8 cellular contexts compared by ENCODE assay signal in genomic region chr6:5950448-5950847, GRCh38. TPM values are rescaled to one million over a fixed set of nuclear protein-coding genes. Genes with fewer than 3 reads are reported as not detected.
DNase-seq lines count a peak whose midpoint lies in the region; ATAC-seq and TF ChIP-seq lines count a peak whose summit lies in the region.

No MANE protein-coding gene starts in this region.

- H3K4me1 ChIP-seq in suprapubic skin, result no peaks in the 10 kb centered on the region

- no peak overlapping the region for H3K4me3 ChIP-seq in suprapubic skin

- WGBS in suprapubic skin, result 62% methylated on average over 5 of the region's 5 CpGs

- H3K27me3 ChIP-seq in suprapubic skin, result no peaks in the 10 kb centered on the region

- H3K27ac ChIP-seq in suprapubic skin, result no peak overlapping the region

- H3K36me3 ChIP-seq in suprapubic skin, result no peaks in the 10 kb centered on the region

- DNase-seq in stimulated activated CD4-positive, alpha-beta T cell treated with anti-CD3 and anti-CD28 coated beads, Interleukin-12 subunit alpha, Interleukin-12 subunit beta, amount 100 ng/mL, for 4 hours, result peak; percentile 7
- no peak for DNase-seq in stimulated activated CD4-positive, alpha-beta T cell treated with anti-CD3 and anti-CD28 coated beads, Interleukin-4, amount 100 ng/mL, for 24 hours
- DNase-seq in OCI-M1 (lab: John Stamatoyannopoulos, UW) (peak; percentile 51), glomerular endothelial cell (ENCODE audit: extremely low read depth, low read depth, low spot score) (peak; percentile 9), suprapubic skin (ENCODE audit: low spot score in 2 of 2) (no peak), cerebellar nuclear complex (lab: John Stamatoyannopoulos, UW) (no peak)
- no peak for DNase-seq in stimulated activated naive CD4-positive, alpha-beta T cell (lab: John Stamatoyannopoulos, UW)

- no peak for TF ChIP-seq POLR2A in suprapubic skin (IDR thresholded peaks at IDR 0.05)

- ATAC-seq in GM18858 (IDR thresholded peaks at IDR 0.05; ENCODE audit: unreplicated experiment), result no peak

- no peak for TF ChIP-seq EP300 in suprapubic skin (IDR thresholded peaks at IDR 0.05)

- no peak for TF ChIP-seq CTCF in suprapubic skin (IDR thresholded peaks at IDR 0.05)

- no peaks in the 10 kb centered on the region for H3K9me3 ChIP-seq in suprapubic skin

RNA-seq across cellular contexts. Expression of gene NRN1, which starts 56.3 kb away (rescaled TPM):
- 28.3 and 34.5 TPM in 2 replicates for total RNA-seq in glomerular endothelial cell
- 10 to 100 TPM in 2 of 4 donors, 1 to 10 TPM in 2; 5.1 to 16.1 (median 8.8) TPM for total RNA-seq in suprapubic skin

Comparison
In these comparisons a context has a peak if more than half of its experiments do, and no peak if none do; other contexts are left out.
1. DNase-seq: peak in stimulated activated CD4-positive, alpha-beta T cell treated with anti-CD3 and anti-CD28 coated beads, Interleukin-12 subunit alpha, Interleukin-12 subunit beta, amount 100 ng/mL, for 4 hours (single experiment), OCI-M1 (single experiment) and glomerular endothelial cell (single experiment); none in stimulated activated CD4-positive, alpha-beta T cell treated with anti-CD3 and anti-CD28 coated beads, Interleukin-4, amount 100 ng/mL, for 24 hours (single experiment), suprapubic skin (0 of 2), cerebellar nuclear complex (0 of 2) and stimulated activated naive CD4-positive, alpha-beta T cell (0 of 6).